In genomic region chr16:35533683-35534082, GRCh38 we compare ENCODE assay signal across 15 cellular contexts.
"Had no signal": no experiment of that assay in that cellular context is flagged by ENCODE, and none has a peak within 500 bp of the region (broad histone marks: within the 10 kb centered on the region; RNA-seq: fewer than 3 reads in every experiment).

No MANE protein-coding gene starts in this region.

- H3K9me3 ChIP-seq: tibial artery, vagina had no signal

- H3K36me3 ChIP-seq: lower lobe of right lung, tibial artery, vagina had no signal

- H3K79me2 ChIP-seq: parathyroid adenoma had no signal

- H3K27ac ChIP-seq: lower lobe of right lung, parathyroid adenoma, tibial artery, vagina had no signal

- H3K9ac ChIP-seq: parathyroid adenoma had no signal

- H3K27me3 ChIP-seq: tibial artery, vagina had no signal

- H3K4me3 ChIP-seq: lower lobe of right lung, tibial artery, vagina had no signal

- DNase-seq: activated CD4-positive, alpha-beta T cell treated with anti-CD3 and anti-CD28 coated beads, Interleukin-2, amount 50 U/mL, for 1 hour; activated CD4-positive, CD25-positive, alpha-beta regulatory T cell; activated naive CD4-positive, alpha-beta T cell treated with anti-CD3 and anti-CD28 coated beads, Interleukin-2, amount 50 U/mL, for 16 hours; activated T-cell treated with anti-CD3 and anti-CD28 coated beads, Interleukin-2, amount 50 U/mL, for 1 hour; amygdala; effector memory CD8-positive, alpha-beta T cell; foreskin fibroblast; immature natural killer cell; lower lobe of right lung; midbrain; small intestine; tibial artery had no signal

- H3K4me1 ChIP-seq: lower lobe of right lung, parathyroid adenoma, tibial artery, vagina had no signal

- ATAC-seq: effector memory CD8-positive, alpha-beta T cell; lower lobe of right lung; stimulated activated memory B cell treated with anti-CD40 and anti-IgM and Interleukin-4, amounts not matched to agents 10 μg/mL and 1 μg/mL and 100 μg/mL, for 72 hours had no signal

- H2AFZ ChIP-seq: parathyroid adenoma had no signal
